ENCODE assay signal across 32 cellular contexts in genomic region chr17:61818225-61818624, GRCh38.
"Had no signal": no experiment of that assay in that cellular context is flagged by ENCODE, and none has a peak within 500 bp of the region (broad histone marks: within the 10 kb centered on the region; RNA-seq: fewer than 3 reads in every experiment).

No MANE protein-coding gene starts in this region.

- H3K4me3 ChIP-seq: ovary, psoas muscle, skin epidermis, smooth muscle cell, spleen, stomach, thoracic aorta, thyroid gland, tibial nerve, upper lobe of left lung, vagina had no signal

- H3K27ac ChIP-seq: neutrophil, ovary, parathyroid adenoma, psoas muscle, skin epidermis, spleen, stomach, thoracic aorta, thyroid gland, tibial nerve, upper lobe of left lung, vagina had no signal

- H3K4me2 ChIP-seq: smooth muscle cell had no signal

- H3K9ac ChIP-seq: parathyroid adenoma had no signal

- H3K9me3 ChIP-seq: neutrophil, ovary, psoas muscle, thoracic aorta, thyroid gland, upper lobe of left lung, vagina had no signal

- H3K79me2 ChIP-seq: parathyroid adenoma had no signal

- H3K27me3 ChIP-seq: neutrophil, ovary, spleen, stomach, thyroid gland, tibial nerve, upper lobe of left lung, vagina had no signal

- H3K9me3 Mint-ChIP-seq: naive thymus-derived CD8-positive, alpha-beta T cell; natural killer cell treated with Interleukin-12 subunit alpha and Interleukin-12 subunit beta and Interleukin-15 and Interleukin-18, amount 100 ng/mL, for 72 hours; neural crest cell; stimulated activated naive CD8-positive, alpha-beta T cell treated with anti-CD3 and anti-CD28 coated beads, Interleukin-15, Interleukin-2, amounts not matched to agents 100 ng/mL and 50 ng/mL, for 24 hours had no signal

- DNase-seq: naive thymus-derived CD8-positive, alpha-beta T cell; nephron progenitor cell; nucleus accumbens; ovary; posterior cingulate gyrus; psoas muscle; right cardiac atrium; spleen; stimulated activated CD4-positive, alpha-beta T cell treated with anti-CD3 and anti-CD28 coated beads, Interleukin-12 subunit alpha, Interleukin-12 subunit beta, amount 100 ng/mL, for 4 hours; stimulated activated CD4-positive, alpha-beta T cell treated with anti-CD3 and anti-CD28 coated beads, Interleukin-1b, Interleukin-23, amount 100 ng/mL, for 48 hours; stimulated activated CD4-positive, alpha-beta T cell treated with anti-CD3 and anti-CD28 coated beads, Interleukin-4, amount 100 ng/mL, for 1 hour; stimulated activated CD4-positive, alpha-beta T cell treated with anti-CD3 and anti-CD28 coated beads, Interleukin-4, amount 100 ng/mL, for 4 hours; stimulated activated CD8-positive, alpha-beta memory T cell treated with anti-CD3 and anti-CD28 coated beads, Interleukin-4, amount 100 ng/mL, for 48 hours; stimulated activated naive B cell treated with anti-CD40 and anti-IgM and Interleukin-4, amounts not matched to agents 10 μg/mL and 1 μg/mL and 100 μg/mL, for 72 hours; stimulated activated naive CD4-positive, alpha-beta T cell treated with Interleukin-2 at 50 U/mL for 16 hours; stomach; thyroid gland; trophoblast cell; upper lobe of left lung had no signal

- H3K36me3 ChIP-seq: ovary, spleen, thoracic aorta, thyroid gland, tibial nerve, upper lobe of left lung, vagina had no signal

- H3K4me1 ChIP-seq: parathyroid adenoma, psoas muscle, stomach, thyroid gland, tibial nerve, upper lobe of left lung, vagina had no signal

- ATAC-seq: naive thymus-derived CD8-positive, alpha-beta T cell; natural killer cell treated with Interleukin-12 subunit alpha and Interleukin-12 subunit beta and Interleukin-15 and Interleukin-18, amount 100 ng/mL, for 72 hours; psoas muscle; right cardiac atrium; sciatic nerve; stimulated activated naive B cell treated with anti-CD40 and anti-IgM and Interleukin-4, amounts not matched to agents 10 μg/mL and 1 μg/mL and 100 μg/mL, for 72 hours had no signal

- H3K27ac Mint-ChIP-seq: naive thymus-derived CD8-positive, alpha-beta T cell; natural killer cell treated with Interleukin-12 subunit alpha and Interleukin-12 subunit beta and Interleukin-15 and Interleukin-18, amount 100 ng/mL, for 72 hours; nephron progenitor cell; progenitor cell of endocrine pancreas; stimulated activated naive B cell treated with anti-CD40 and anti-IgM and Interleukin-4, amounts not matched to agents 10 μg/mL and 1 μg/mL and 100 μg/mL, for 72 hours; stimulated activated naive CD8-positive, alpha-beta T cell treated with anti-CD3 and anti-CD28 coated beads, Interleukin-15, Interleukin-2, amounts not matched to agents 100 ng/mL and 50 ng/mL, for 24 hours had no signal

- H3K4me3 Mint-ChIP-seq: naive thymus-derived CD8-positive, alpha-beta T cell; natural killer cell treated with Interleukin-12 subunit alpha and Interleukin-12 subunit beta and Interleukin-15 and Interleukin-18, amount 100 ng/mL, for 72 hours; nephron progenitor cell; neural crest cell; stimulated activated naive B cell treated with anti-CD40 and anti-IgM and Interleukin-4, amounts not matched to agents 10 μg/mL and 1 μg/mL and 100 μg/mL, for 72 hours; stimulated activated naive CD8-positive, alpha-beta T cell treated with anti-CD3 and anti-CD28 coated beads, Interleukin-15, Interleukin-2, amounts not matched to agents 100 ng/mL and 50 ng/mL, for 24 hours had no signal

- FAIRE-seq: urothelium cell line had no signal

- H2AFZ ChIP-seq: parathyroid adenoma had no signal

- H3K4me1 Mint-ChIP-seq: nephron progenitor cell had no signal
